20 cellular contexts compared by ENCODE assay signal in the genomic region with DNA sequence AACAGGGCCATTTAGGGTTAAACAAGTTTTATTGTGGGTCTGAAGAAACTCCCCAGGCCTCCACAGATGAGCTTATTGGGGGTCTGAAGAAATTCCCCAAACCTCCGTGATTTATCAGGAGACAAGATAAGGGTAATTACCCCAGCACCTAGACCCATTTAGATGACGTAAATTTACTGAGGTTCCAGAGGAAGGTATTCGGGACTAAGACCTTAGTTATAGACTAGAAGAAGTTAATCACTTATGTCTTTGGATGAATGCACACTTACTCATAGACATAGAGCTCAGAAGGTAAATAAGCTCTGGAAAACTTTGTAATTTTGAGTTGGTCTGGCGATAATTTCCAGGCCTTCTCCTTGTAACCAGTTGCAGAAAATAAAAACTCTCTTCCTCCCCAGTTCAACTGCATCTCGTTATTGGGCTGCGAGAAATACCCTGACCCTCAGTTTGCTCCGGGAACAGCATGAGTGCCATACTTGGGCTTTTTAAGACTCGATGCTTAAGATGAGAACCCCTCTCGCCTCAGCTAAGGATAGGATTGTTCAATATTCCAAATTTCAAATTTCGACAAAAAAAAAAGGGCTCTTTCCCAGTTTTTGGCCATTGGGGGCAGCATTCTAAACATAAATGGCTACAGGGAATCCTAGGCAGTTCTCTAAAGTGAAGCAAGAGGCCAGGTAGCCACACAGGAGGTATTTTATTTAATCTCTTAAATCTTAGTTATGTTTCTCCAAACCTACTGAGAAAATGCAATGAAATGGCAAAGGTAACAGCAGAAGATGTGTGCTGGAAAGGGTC.
DNase-seq lines count a peak whose midpoint lies in the region; ATAC-seq and TF ChIP-seq lines count a peak whose summit lies in the region.
"Had no signal": no experiment of that assay in that cellular context is flagged by ENCODE, and none has a peak within 500 bp of the region (broad histone marks: within the 10 kb centered on the region; RNA-seq: fewer than 3 reads in every experiment).

No MANE protein-coding gene starts in this region.

- no peak overlapping the region for H3K9ac ChIP-seq in mesenchymal stem cell (ENCODE audit: low read length)

- intact Hi-C loops in tibial artery (cut with DNase I; ENCODE audit: low total_unique reads), result no loop called here

- peak overlapping the region; percentile 94 for H3K27ac ChIP-seq in mesenchymal stem cell (ENCODE audit: low read length, poor library complexity, severe bottlenecking)
- H3K27ac ChIP-seq in tibial artery, result no peak overlapping the region
- H3K27ac ChIP-seq: pancreas, stomach had no signal

- no peak overlapping the region for H3K27ac Mint-ChIP-seq in chondrocyte (ENCODE audit: unreplicated experiment)
- H3K27ac Mint-ChIP-seq: activated CD4-positive, alpha-beta memory T cell treated with anti-CD3 and anti-CD28 coated beads for 36 hours; activated naive CD4-positive, alpha-beta T cell treated with anti-CD3 and anti-CD28 coated beads for 36 hours; dendritic cell treated with granulocyte-macrophage colony-stimulating factor and Interleukin-4, amounts not matched to agents 40 ng/mL and 50 ng/mL, for 4 days; T-cell had no signal

- peak; percentile 36 for TF ChIP-seq CTCF in AG09309 (IDR thresholded peaks at IDR 0.05; ENCODE audit: control insufficient read depth, insufficient read depth, low read depth, low read length, missing control alignments)
- TF ChIP-seq CTCF in HFF-Myc (IDR thresholded peaks at IDR 0.05; ENCODE audit: low read depth, low read length, missing control alignments), result peak; percentile 28
- peak; percentile 66 for TF ChIP-seq CTCF in chondrocyte (IDR thresholded peaks at IDR 0.05)
- TF ChIP-seq CTCF in tibial artery (IDR thresholded peaks at IDR 0.05), result no peak

- H3K4me1 ChIP-seq in mesenchymal stem cell (ENCODE audit: control insufficient read depth, insufficient read depth, low read depth, low read length) (peaks cover 11% of the 10 kb centered on the region), tibial artery (no peaks in the 10 kb centered on the region)
- H3K4me1 ChIP-seq: pancreas, stomach had no signal

- no peak overlapping the region for H3K14ac ChIP-seq in mesenchymal stem cell (ENCODE audit: low read length in 2 of 2)

- peaks cover 13% of the 10 kb centered on the region for H3K4me1 Mint-ChIP-seq in chondrocyte (ENCODE audit: low read depth)
- H3K4me1 Mint-ChIP-seq: T-cell had no signal

- H3K4me2 ChIP-seq in mesenchymal stem cell (ENCODE audit: low read length, poor library complexity, severe bottlenecking), result peak overlapping the region; percentile 42

- H3K9me3 ChIP-seq in mesenchymal stem cell (ENCODE audit: control insufficient read depth, low read length) (peaks cover 11% of the 10 kb centered on the region), tibial artery (peaks cover 0 to 10% (median 10%) of the 10 kb centered on the region in 3 donors)
- H3K9me3 ChIP-seq: pancreas had no signal

- WGBS in mesenchymal stem cell, result 79% methylated on average over 7 of the region's 10 CpGs

- H3K4ac ChIP-seq in mesenchymal stem cell (ENCODE audit: low read depth in 1 of 2, low read length in 2 of 2), result no peak overlapping the region

- H3K9me3 Mint-ChIP-seq in chondrocyte (ENCODE audit: low read depth), result peaks cover 4% of the 10 kb centered on the region

- no peak for DNase-seq in AG09309 (ENCODE audit: low read depth)
- no peak for DNase-seq in HFF-Myc (ENCODE audit: extremely low read depth, low read depth)
- DNase-seq in chondrocyte (ENCODE audit: low spot score), result no peak
- no peak for DNase-seq in mesenchymal stem cell
- no peak for DNase-seq in HT-29 (ENCODE audit: low spot score)
- DNase-seq in cerebellum (ENCODE audit: low spot score), result no peak
- no peak for DNase-seq in tibial artery
- DNase-seq: activated CD4-positive, alpha-beta memory T cell treated with anti-CD3 and anti-CD28 coated beads for 36 hours; activated naive CD4-positive, alpha-beta T cell treated with anti-CD3 and anti-CD28 coated beads for 36 hours; activated T-cell treated with anti-CD3 and anti-CD28 coated beads, Interleukin-2, amount 50 U/mL, for 1 hour; AML-193; aorta; Calu3; NCI-H146; NCI-H345; pancreas; stomach; T-cell had no signal

- H3K36me3 Mint-ChIP-seq in chondrocyte (ENCODE audit: low read depth), result peaks cover 4% of the 10 kb centered on the region
- H3K36me3 Mint-ChIP-seq: activated CD4-positive, alpha-beta memory T cell treated with anti-CD3 and anti-CD28 coated beads for 36 hours; T-cell had no signal

- no peak overlapping the region for H2BK12ac ChIP-seq in mesenchymal stem cell (ENCODE audit: low read length in 2 of 2)

- H3K18ac ChIP-seq in mesenchymal stem cell (ENCODE audit: low read depth in 1 of 2, low read length in 2 of 2), result no peak overlapping the region

- H3K79me1 ChIP-seq in mesenchymal stem cell (replicated peaks; ENCODE audit: low read length, poor library complexity, severe bottlenecking), result no peaks in the 10 kb centered on the region

- H3K4me3 Mint-ChIP-seq in chondrocyte (ENCODE audit: unreplicated experiment), result no peak overlapping the region
- H3K4me3 Mint-ChIP-seq: activated CD4-positive, alpha-beta memory T cell treated with anti-CD3 and anti-CD28 coated beads for 36 hours; activated naive CD4-positive, alpha-beta T cell treated with anti-CD3 and anti-CD28 coated beads for 36 hours; dendritic cell treated with granulocyte-macrophage colony-stimulating factor and Interleukin-4, amounts not matched to agents 40 ng/mL and 50 ng/mL, for 4 days; T-cell had no signal

- no peak overlapping the region for H2AFZ ChIP-seq in mesenchymal stem cell (ENCODE audit: low read depth, low read length)

- no peak overlapping the region for H4K91ac ChIP-seq in mesenchymal stem cell (ENCODE audit: low read length)

- H3K4me3 ChIP-seq in AG09309 (ENCODE audit: control insufficient read depth, low read depth, low read length), result no peak overlapping the region
- no peak overlapping the region for H3K4me3 ChIP-seq in HFF-Myc (replicated peaks; ENCODE audit: low read depth, low read length)
- no peak overlapping the region for H3K4me3 ChIP-seq in mesenchymal stem cell (ENCODE audit: insufficient read depth in 1 of 2, low read depth in 1 of 2, low read length in 2 of 2)
- no peak overlapping the region for H3K4me3 ChIP-seq in tibial artery
- H3K4me3 ChIP-seq: pancreas, stomach had no signal

- peak overlapping the region; percentile 1 for H2BK5ac ChIP-seq in mesenchymal stem cell (ENCODE audit: low read depth, low read length, poor library complexity, severe bottlenecking)

- H2AK5ac ChIP-seq in mesenchymal stem cell (ENCODE audit: low read length, severe bottlenecking), result peak overlapping the region; percentile 15

- H3K36me3 ChIP-seq in mesenchymal stem cell (ENCODE audit: control insufficient read depth in 1 of 2, insufficient read depth in 2 of 2, low read depth in 1 of 2, low read length in 2 of 2) (no peaks in the 10 kb centered on the region), tibial artery (no peaks in the 10 kb centered on the region)
- H3K36me3 ChIP-seq: pancreas, stomach had no signal

- no peak overlapping the region for H2BK15ac ChIP-seq in mesenchymal stem cell (ENCODE audit: low read depth, poor library complexity, severe bottlenecking)

- H2BK120ac ChIP-seq in mesenchymal stem cell (ENCODE audit: low read depth, low read length), result no peak overlapping the region

- H3K27me3 Mint-ChIP-seq in chondrocyte (ENCODE audit: low read depth), result no peaks in the 10 kb centered on the region

- H3K27me3 ChIP-seq in mesenchymal stem cell (ENCODE audit: control insufficient read depth in 1 of 2, insufficient read depth in 1 of 2, low read length in 2 of 2) (peaks cover 0 to 33% of the 10 kb centered on the region in 2 experiments), tibial artery (peaks cover 0 to 25% of the 10 kb centered on the region in 2 donors)
- H3K27me3 ChIP-seq: pancreas had no signal

- no peak for ATAC-seq in HG03280 (IDR thresholded peaks at IDR 0.05; ENCODE audit: unreplicated experiment)
- ATAC-seq: pancreas, T-cell had no signal

- H4K8ac ChIP-seq in mesenchymal stem cell (ENCODE audit: low read length), result no peak overlapping the region

- H3K23ac ChIP-seq in mesenchymal stem cell (ENCODE audit: low read length in 2 of 2), result no peak overlapping the region

Comparison
In these comparisons a context has a peak if more than half of its experiments do, and no peak if none do; other contexts are left out.
1. CTCF ChIP-seq: peak in AG09309 (single experiment), HFF-Myc (single experiment) and chondrocyte (single experiment); none in tibial artery (0 of 2).